In the genomic region with DNA sequence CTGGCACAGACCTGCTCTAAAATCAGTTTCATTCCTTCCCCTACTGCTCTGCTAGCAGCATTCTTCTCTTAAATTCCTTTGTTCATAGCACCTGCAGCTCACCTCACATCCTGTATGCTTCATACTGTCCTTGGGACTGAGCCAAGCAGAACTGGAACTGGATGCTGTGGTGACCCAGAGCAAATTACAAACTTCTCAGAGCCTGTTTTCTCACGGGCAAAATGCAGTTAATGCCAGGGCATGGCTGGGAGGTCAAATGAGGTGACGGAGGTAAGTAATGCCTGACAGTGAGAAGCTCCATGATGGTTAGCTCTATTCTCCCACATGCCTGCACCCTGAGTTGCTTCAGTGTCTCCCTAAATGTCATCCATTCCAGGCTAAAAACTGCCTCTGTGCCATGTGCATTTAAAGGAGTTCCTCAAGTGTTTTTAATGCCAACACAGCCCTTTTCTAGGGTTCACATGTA, we compare ENCODE assay signal across 8 cellular contexts. TPM values are rescaled to one million over a fixed set of nuclear protein-coding genes. Genes with fewer than 3 reads are reported as not detected.
A peak's percentile ranks its signal among the peaks of the same experiment; 100 is the strongest.
DNase-seq lines count a peak whose midpoint lies in the region; ATAC-seq, FAIRE-seq and TF ChIP-seq lines count a peak whose summit lies in the region.

No MANE protein-coding gene starts in this region.

- H3K79me2 ChIP-seq in GM23338 (replicated peaks; ENCODE audit: insufficient read depth) (no peaks in the 10 kb centered on the region), Karpas-422 (ENCODE audit: low read length) (no peaks in the 10 kb centered on the region), keratinocyte (ENCODE audit: control insufficient read depth, insufficient read depth, low read length) (no peaks in the 10 kb centered on the region)

- H2AK5ac ChIP-seq in neuronal stem cell (ENCODE audit: low read depth, low read length): no peak overlapping the region

- H3K9ac ChIP-seq in Karpas-422 (ENCODE audit: low read length) (no peak overlapping the region), keratinocyte (ENCODE audit: control insufficient read depth, extremely low read depth, insufficient read depth, low read length) (no peak overlapping the region), neuronal stem cell (ENCODE audit: low read depth, low read length, poor library complexity) (no peak overlapping the region)

- H3K4me1 ChIP-seq in GM23338 (ENCODE audit: insufficient read depth) (no peaks in the 10 kb centered on the region), Karpas-422 (ENCODE audit: low read length) (no peaks in the 10 kb centered on the region), keratinocyte (ENCODE audit: control insufficient read depth, extremely low read depth, insufficient read depth, low read length) (peaks cover 8% of the 10 kb centered on the region), neuronal stem cell (ENCODE audit: control insufficient read depth in 2 of 2, insufficient read depth in 1 of 2, low read depth in 1 of 2, low read length in 2 of 2) (no peaks in the 10 kb centered on the region)

- H3K9me2 ChIP-seq in GM23338 (ENCODE audit: insufficient read depth) (no peaks in the 10 kb centered on the region), Karpas-422 (replicated peaks; ENCODE audit: insufficient read depth, low read length) (no peaks in the 10 kb centered on the region)

- H3K23ac ChIP-seq in neuronal stem cell (ENCODE audit: low read depth, low read length, poor library complexity): no peak overlapping the region

- H3K79me1 ChIP-seq in neuronal stem cell (ENCODE audit: low read depth, low read length): no peaks in the 10 kb centered on the region

- H3K27me3 Mint-ChIP-seq in GM23338 (ENCODE audit: insufficient read depth, low read depth, poor library complexity): peaks cover 2% of the 10 kb centered on the region

- no peaks in the 10 kb centered on the region for H3K9me3 ChIP-seq in Karpas-422 (ENCODE audit: low read length)
- no peaks in the 10 kb centered on the region for H3K9me3 ChIP-seq in keratinocyte (ENCODE audit: control insufficient read depth, low read depth, low read length)
- H3K9me3 ChIP-seq in neuronal stem cell (replicated peaks in 1 of 2; ENCODE audit: control insufficient read depth in 2 of 2, insufficient read depth in 1 of 2, low read depth in 1 of 2, low read length in 2 of 2): no peaks in the 10 kb centered on the region

- no peak overlapping the region for H3K4me3 Mint-ChIP-seq in GM23338

- H3K4me3 ChIP-seq in GM23338 (no peak overlapping the region), Karpas-422 (ENCODE audit: low read length) (no peak overlapping the region), keratinocyte (ENCODE audit: control insufficient read depth in 2 of 3, extremely low read depth in 1 of 3, insufficient read depth in 2 of 3, low read depth in 1 of 3, low read length in 3 of 3) (no peak overlapping the region), neuronal stem cell (ENCODE audit: low read length in 2 of 2) (no peak overlapping the region)

- no peak overlapping the region for H2BK15ac ChIP-seq in neuronal stem cell (ENCODE audit: low read length)

- peak; percentile 88 for ATAC-seq in GM18867 (IDR thresholded peaks at IDR 0.05; ENCODE audit: unreplicated experiment)
- peak; percentile 72 for ATAC-seq in GM23338
- ATAC-seq in left ventricle myocardium superior: no peak

- no peak overlapping the region for H2BK120ac ChIP-seq in neuronal stem cell (ENCODE audit: low read depth, low read length)

- DNase-seq in GM23338 (ENCODE audit: low spot score): peak; percentile 41
- no peak for DNase-seq in Karpas-422
- DNase-seq in keratinocyte (ENCODE audit: low read depth, low spot score): no peak
- no peak for DNase-seq in neuronal stem cell (ENCODE audit: low spot score)
- no peak for DNase-seq in occipital lobe (lab: John Stamatoyannopoulos, UW)
- no peak for DNase-seq in left ventricle myocardium superior
- DNase-seq in cortex of kidney (lab: John Stamatoyannopoulos, UW): no peak

- H3K27ac ChIP-seq in GM23338 (ENCODE audit: low read depth) (peak overlapping the region; percentile 63; the same call in 1 of the 2 replicates), Karpas-422 (ENCODE audit: low read length) (no peak overlapping the region), keratinocyte (ENCODE audit: control insufficient read depth, insufficient read depth, low read length) (peak overlapping the region; percentile 0), neuronal stem cell (replicated peaks; ENCODE audit: low read length) (no peak overlapping the region)

- H3K18ac ChIP-seq in neuronal stem cell (ENCODE audit: low read length): no peak overlapping the region

- peaks cover 3% of the 10 kb centered on the region; the same call in 2 of the 3 replicates for H3K4me1 Mint-ChIP-seq in GM23338

- H4K8ac ChIP-seq in neuronal stem cell (ENCODE audit: low read depth, low read length): no peak overlapping the region

- H3K4ac ChIP-seq in neuronal stem cell (ENCODE audit: low read length): no peak overlapping the region

- intact Hi-C loops in left ventricle myocardium superior (cut with micrococcal nuclease): loop anchor here (10.0 kb wide), 1 partner anchor 54 kb away; no protein-coding TSS in a partner anchor

- H3K4me2 ChIP-seq in GM23338: no peak overlapping the region
- no peak overlapping the region for H3K4me2 ChIP-seq in Karpas-422 (ENCODE audit: low read depth, low read length, poor library complexity, severe bottlenecking)
- no peak overlapping the region for H3K4me2 ChIP-seq in keratinocyte (ENCODE audit: control insufficient read depth, extremely low read depth, insufficient read depth, low read depth, low read length)
- no peak overlapping the region for H3K4me2 ChIP-seq in neuronal stem cell (ENCODE audit: insufficient read depth, low read length, poor library complexity, severe bottlenecking)

- no peak overlapping the region for H2AFZ ChIP-seq in GM23338
- 0 out of 2 replicates have a peak overlapping the region, but pooled peaks have one; percentile 11 for H2AFZ ChIP-seq in Karpas-422 (ENCODE audit: low read length)
- H2AFZ ChIP-seq in keratinocyte (ENCODE audit: control insufficient read depth, low read length): no peak overlapping the region
- H2AFZ ChIP-seq in neuronal stem cell (ENCODE audit: low read length): no peak overlapping the region

- H3K36me3 ChIP-seq in GM23338 (ENCODE audit: insufficient read depth) (peaks cover 9% of the 10 kb centered on the region; the same call in 1 of the 2 replicates), Karpas-422 (ENCODE audit: insufficient read depth, low read length) (peaks cover 6% of the 10 kb centered on the region), keratinocyte (ENCODE audit: control insufficient read depth in 2 of 2, extremely low read depth in 1 of 2, insufficient read depth in 2 of 2, low read length in 2 of 2) (peaks cover 5% of the 10 kb centered on the region in 2 experiments), neuronal stem cell (replicated peaks in 1 of 2; ENCODE audit: control insufficient read depth in 2 of 2, insufficient read depth in 2 of 2, low read length in 2 of 2) (peaks cover 1 to 69% of the 10 kb centered on the region in 2 donors)

- H3K9me3 Mint-ChIP-seq in GM23338: no peaks in the 10 kb centered on the region

- no peaks in the 10 kb centered on the region for H3K9me1 ChIP-seq in keratinocyte (ENCODE audit: control insufficient read depth, extremely low read depth, insufficient read depth, low read length)

- H4K20me1 ChIP-seq in GM23338 (replicated peaks; ENCODE audit: insufficient read depth): no peaks in the 10 kb centered on the region
- no peaks in the 10 kb centered on the region for H4K20me1 ChIP-seq in Karpas-422 (ENCODE audit: insufficient read depth, low read depth, low read length)
- no peaks in the 10 kb centered on the region for H4K20me1 ChIP-seq in keratinocyte (ENCODE audit: control insufficient read depth, extremely low read depth, insufficient read depth, low read length)

- H3F3A ChIP-seq in GM23338 (replicated peaks; ENCODE audit: low read depth): no peaks in the 10 kb centered on the region

- dilution Hi-C loops in keratinocyte (cut with MboI; ENCODE audit: extremely low pct_ligation_motif_present, low sequenced_read_pairs): no loop called here

- H3K27me3 ChIP-seq in GM23338 (ENCODE audit: insufficient read depth): no peaks in the 10 kb centered on the region
- no peaks in the 10 kb centered on the region for H3K27me3 ChIP-seq in Karpas-422 (ENCODE audit: low read length)
- H3K27me3 ChIP-seq in keratinocyte (ENCODE audit: control insufficient read depth, extremely low read depth, insufficient read depth, low read length): no peaks in the 10 kb centered on the region
- H3K27me3 ChIP-seq in neuronal stem cell (ENCODE audit: control insufficient read depth in 3 of 3, insufficient read depth in 3 of 3, low read depth in 1 of 3, low read length in 3 of 3): no peaks in the 10 kb centered on the region

- no peak overlapping the region for H3K14ac ChIP-seq in neuronal stem cell (ENCODE audit: low read length)

- no peak overlapping the region for H4K91ac ChIP-seq in neuronal stem cell (ENCODE audit: low read depth, low read length, poor library complexity)

- TF ChIP-seq CTCF in GM23338 (conservative IDR thresholded peaks at IDR 0.05; ENCODE audit: low read depth in 2 of 2) (no peak), keratinocyte (optimal IDR thresholded peaks at IDR 0.05 in 1 of 3, IDR thresholded peaks at IDR 0.05 in 1 of 3, conservative IDR thresholded peaks at IDR 0.05 in 1 of 3; ENCODE audit: extremely low read depth in 1 of 3, insufficient read depth in 2 of 3, low read length in 3 of 3) (no peak)

- FAIRE-seq in keratinocyte (lab: Jason Lieb, UNC): peak; percentile 88

- WGBS in neuronal stem cell (ENCODE audit: extremely low coverage in 2 of 2, insufficient read length in 2 of 2, insufficient replicate concordance in 1 of 2), 2 donors: no CpG with 5 or more reads among the region's 2 CpGs

- peaks cover 25% of the 10 kb centered on the region for H3K36me3 Mint-ChIP-seq in GM23338 (ENCODE audit: low read depth)

- peak overlapping the region; percentile 6 for H3K27ac Mint-ChIP-seq in GM23338

- no peak overlapping the region for H2BK12ac ChIP-seq in neuronal stem cell (ENCODE audit: low read length)

- H2BK5ac ChIP-seq in neuronal stem cell (ENCODE audit: low read length): no peak overlapping the region

RNA-seq across cellular contexts. Expression of a gene that starts 29.7 kb away (rescaled TPM):
- total RNA-seq in GM23338 (2014; rRNA removed; shearing (Covaris generic)): 6.9 and 12.7 TPM in 2 replicates
- polyA plus RNA-seq in GM23338 (2016; fragmentation: Nextera tagmentation; extraction: Ambion mirVana): 3.4 and 4.3 TPM in 2 replicates
- 30.0 and 36.5 TPM in 2 replicates for total RNA-seq in Karpas-422 (2014; rRNA removed; shearing (Covaris generic); ENCODE audit: low replicate concordance)
- polyA plus RNA-seq in keratinocyte: 9.3 to 10.3 TPM (median 9.3 TPM) in 3 replicates
- polyA plus RNA-seq in keratinocyte (2011; ENCODE audit: low read depth): 5.0 TPM
- polyA plus RNA-seq in keratinocyte (2011; cell fraction: cytosol; rRNA removed): 7.0 and 9.4 TPM in 2 replicates
- 10.9 and 11.0 TPM in 2 replicates for polyA plus RNA-seq in keratinocyte (2011; cell fraction: nucleus; rRNA removed)
- polyA plus RNA-seq in keratinocyte (2012; ENCODE audit: low replicate concordance): 8.9 and 9.8 TPM in 2 replicates
- polyA minus RNA-seq in keratinocyte: 17.1 to 43.4 TPM (median 36.4 TPM) in 3 replicates
- polyA minus RNA-seq in keratinocyte (2011; cell fraction: cytosol; rRNA and poly(A)+ RNA removed): 11.7 TPM
- 10.3 and 11.9 TPM in 2 replicates for polyA minus RNA-seq in keratinocyte (2011; cell fraction: nucleus; rRNA and poly(A)+ RNA removed)
- 5.4 TPM for polyA plus RNA-seq in neuronal stem cell (2013, experiment 1 of 2)
- polyA plus RNA-seq in neuronal stem cell (2013, experiment 2 of 2): 5.6 TPM
- 32.0 TPM for total RNA-seq in occipital lobe
- 10.3 TPM for total RNA-seq in left ventricle myocardium superior

Comparison
In these comparisons a context has a peak if more than half of its experiments do, and no peak if none do; other contexts are left out.
1. H3K27ac ChIP-seq: peak in GM23338 (single experiment) and keratinocyte (single experiment); none in Karpas-422 (single experiment) and neuronal stem cell (single experiment).